Comparison of ENCODE assay signal across 1 cellular context in genomic region chr16:72677662-72678447, GRCh38.
TF ChIP-seq lines count a peak whose summit lies in the region.

No MANE protein-coding gene starts in this region.

TF ChIP-seq in HepG2, 621 proteins besides CTCF, POLR2A, EP300 and RAD21 (continued from another document and continues in another):
- TF ChIP-seq ZNF800 (CRISPR knock-in tag; IDR thresholded peaks at IDR 0.05), result no peak
- TF ChIP-seq ZNF414 (CRISPR knock-in tag; IDR thresholded peaks at IDR 0.05), result no peak
- TF ChIP-seq ZNF580 (CRISPR knock-in tag; IDR thresholded peaks at IDR 0.05; ENCODE audit: borderline replicate concordance, low read depth), result no peak
- no peak for TF ChIP-seq HCFC1 (IDR thresholded peaks at IDR 0.05; ENCODE audit: low read depth, low read length)
- TF ChIP-seq EEA1 (CRISPR knock-in tag; IDR thresholded peaks at IDR 0.05; ENCODE audit: borderline replicate concordance), result no peak
- TF ChIP-seq IRF2 (CRISPR knock-in tag; IDR thresholded peaks at IDR 0.05), result no peak
- TF ChIP-seq TEAD3 (CRISPR knock-in tag; optimal IDR thresholded peaks at IDR 0.05; ENCODE audit: borderline replicate concordance), result peak; percentile 26
- peak in 1 of 2 experiments; percentile 45; a peak in 1 of 4 replicates for TF ChIP-seq NR2F1 (CRISPR knock-in tag; IDR thresholded peaks at IDR 0.05)
- peak; percentile 74 to 78 for TF ChIP-seq MAFK (conservative IDR thresholded peaks at IDR 0.05 in 1 of 2, IDR thresholded peaks at IDR 0.05 in 1 of 2; ENCODE audit: low read length in 2 of 2)
- TF ChIP-seq MXD3 (CRISPR knock-in tag; IDR thresholded peaks at IDR 0.05), result no peak
- TF ChIP-seq NFIC (IDR thresholded peaks at IDR 0.05; ENCODE audit: low read length), result 0 out of 2 replicates have a peak, but pooled peaks have one; percentile 45
- TF ChIP-seq SIN3B (IDR thresholded peaks at IDR 0.05; ENCODE audit: low read length), result no peak
- peak; percentile 56; the same call in 1 of the 2 replicates for TF ChIP-seq SIX1 (CRISPR knock-in tag; IDR thresholded peaks at IDR 0.05; ENCODE audit: borderline replicate concordance)
- TF ChIP-seq ETV6 (CRISPR knock-in tag; conservative IDR thresholded peaks at IDR 0.05), result no peak
- TF ChIP-seq HMGXB3 (CRISPR knock-in tag; IDR thresholded peaks at IDR 0.05; ENCODE audit: borderline replicate concordance), result 0 out of 2 replicates have a peak, but pooled peaks have one; percentile 43
- TF ChIP-seq ZNF10 (CRISPR knock-in tag; IDR thresholded peaks at IDR 0.05; ENCODE audit: borderline replicate concordance, low read depth), result no peak
- TF ChIP-seq PHF21A (CRISPR knock-in tag; IDR thresholded peaks at IDR 0.05), result no peak
- TF ChIP-seq KAT8 (CRISPR knock-in tag; IDR thresholded peaks at IDR 0.05), result peak; percentile 54; the same call in 1 of the 2 replicates
- no peak for TF ChIP-seq MEIS2 (CRISPR knock-in tag; IDR thresholded peaks at IDR 0.05)
- no peak for TF ChIP-seq GPBP1L1 (CRISPR knock-in tag; IDR thresholded peaks at IDR 0.05)
- no peak for TF ChIP-seq DNMT1 (CRISPR knock-in tag; IDR thresholded peaks at IDR 0.05)
- no peak; the same call in 1 of the 2 replicates for TF ChIP-seq SSRP1 (CRISPR knock-in tag; IDR thresholded peaks at IDR 0.05)
- TF ChIP-seq ZKSCAN5 (CRISPR knock-in tag; IDR thresholded peaks at IDR 0.05), result no peak
- no peak for TF ChIP-seq ZNF704 (CRISPR knock-in tag; IDR thresholded peaks at IDR 0.05; ENCODE audit: borderline replicate concordance)
- no peak for TF ChIP-seq ZNF616 (CRISPR knock-in tag; IDR thresholded peaks at IDR 0.05; ENCODE audit: low read depth)
- TF ChIP-seq MEIS1 (CRISPR knock-in tag; IDR thresholded peaks at IDR 0.05; ENCODE audit: borderline replicate concordance), result 0 out of 2 replicates have a peak, but pooled peaks have one; percentile 34
- TF ChIP-seq BCLAF1 (IDR thresholded peaks at IDR 0.05), result no peak
- no peak for TF ChIP-seq FOSL1 (CRISPR knock-in tag; IDR thresholded peaks at IDR 0.05; ENCODE audit: borderline replicate concordance)
- no peak for TF ChIP-seq ELF3 (CRISPR knock-in tag; IDR thresholded peaks at IDR 0.05)
- TF ChIP-seq XBP1 (CRISPR knock-in tag; IDR thresholded peaks at IDR 0.05), result no peak
- no peak for TF ChIP-seq GATAD1 (CRISPR knock-in tag; IDR thresholded peaks at IDR 0.05)
- no peak for TF ChIP-seq ZNF567 (CRISPR knock-in tag; IDR thresholded peaks at IDR 0.05; ENCODE audit: borderline replicate concordance)
- no peak for TF ChIP-seq BCL3 (CRISPR knock-in tag; IDR thresholded peaks at IDR 0.05)
- peak; percentile 64; the same call in 1 of the 2 replicates for TF ChIP-seq KAT7 (CRISPR knock-in tag; IDR thresholded peaks at IDR 0.05; ENCODE audit: borderline replicate concordance)
- no peak for TF ChIP-seq AHR (CRISPR knock-in tag; IDR thresholded peaks at IDR 0.05)
- no peak for TF ChIP-seq ZSCAN31 (CRISPR knock-in tag; IDR thresholded peaks at IDR 0.05; ENCODE audit: low read depth)
- TF ChIP-seq ZNF775 (CRISPR knock-in tag; IDR thresholded peaks at IDR 0.05; ENCODE audit: borderline replicate concordance), result 0 out of 2 replicates have a peak, but pooled peaks have one; percentile 62
- TF ChIP-seq ARID3A (IDR thresholded peaks at IDR 0.05; ENCODE audit: low read depth, low read length), result peak; percentile 95
- TF ChIP-seq ESRRA (CRISPR knock-in tag; IDR thresholded peaks at IDR 0.05; ENCODE audit: low read depth), result no peak
- TF ChIP-seq ASH2L (IDR thresholded peaks at IDR 0.05; ENCODE audit: insufficient read length, low read depth, low read length), result peak; percentile 61
- TF ChIP-seq TBL1XR1 (IDR thresholded peaks at IDR 0.05; ENCODE audit: borderline replicate concordance, low read length, partially characterized antibody), result peak; percentile 34
- TF ChIP-seq ZNF253 (CRISPR knock-in tag; IDR thresholded peaks at IDR 0.05; ENCODE audit: borderline replicate concordance), result no peak
- no peak; the same call in 1 of the 2 replicates for TF ChIP-seq ZNF124 (CRISPR knock-in tag; IDR thresholded peaks at IDR 0.05)
- peak; percentile 49; the same call in 1 of the 2 replicates for TF ChIP-seq SOX13 (IDR thresholded peaks at IDR 0.05)
- peak in 1 of 2 experiments; percentile 96; a peak in 2 of 4 replicates for TF ChIP-seq SOX13 (CRISPR knock-in tag; conservative IDR thresholded peaks at IDR 0.05 in 1 of 2, IDR thresholded peaks at IDR 0.05 in 1 of 2)
- peak; percentile 69 for TF ChIP-seq RARA (CRISPR knock-in tag; IDR thresholded peaks at IDR 0.05)
- TF ChIP-seq IRF1 (CRISPR knock-in tag; IDR thresholded peaks at IDR 0.05; ENCODE audit: low read depth), result no peak
- TF ChIP-seq MED13 (CRISPR knock-in tag; IDR thresholded peaks at IDR 0.05), result no peak
- TF ChIP-seq NR2C2 (CRISPR knock-in tag; IDR thresholded peaks at IDR 0.05; ENCODE audit: borderline replicate concordance), result peak; percentile 73
